In genomic region chr6:67952948-67953347, GRCh38 we compare ENCODE assay signal across 21 cellular contexts.
"Had no signal": no experiment of that assay in that cellular context is flagged by ENCODE, and none has a peak within 500 bp of the region (broad histone marks: within the 10 kb centered on the region; RNA-seq: fewer than 3 reads in every experiment).

No MANE protein-coding gene starts in this region.

- DNase-seq: activated CD4-positive, alpha-beta T cell treated with anti-CD3 and anti-CD28 coated beads, Interleukin-2, amount 10 ng/mL, durations not matched to agents 24 days and 14 days; activated CD8-positive, alpha-beta T cell treated with anti-CD3 and anti-CD28 coated beads for 36 hours; activated naive CD4-positive, alpha-beta T cell treated with anti-CD3 and anti-CD28 coated beads for 36 hours; activated naive CD8-positive, alpha-beta T cell treated with anti-CD3 and anti-CD28 coated beads, Interleukin-2, amount 50 U/mL, for 24 hours; activated T-cell treated with anti-CD3 and anti-CD28 coated beads, Interleukin-2, amount 50 U/mL, for 24 hours; anterior cingulate cortex; erythroblast; foreskin melanocyte; hypothalamus; lower lobe of right lung; nephron progenitor cell; nucleus accumbens; posterior cingulate gyrus; stimulated activated naive B cell treated with anti-CD40 and anti-IgM and Interleukin-4, amounts not matched to agents 10 μg/mL and 1 μg/mL and 100 μg/mL, for 72 hours; T-helper 2 cell; upper lobe of left lung had no signal

- H3K36me3 ChIP-seq: lower lobe of right lung, thoracic aorta, upper lobe of left lung had no signal

- H3K4me3 ChIP-seq: coronary artery, lower lobe of right lung, thoracic aorta, upper lobe of left lung had no signal

- H3K27ac Mint-ChIP-seq: activated CD4-positive, alpha-beta T cell treated with anti-CD3 and anti-CD28 coated beads, Interleukin-2, amount 10 ng/mL, durations not matched to agents 24 days and 14 days; activated CD8-positive, alpha-beta T cell treated with anti-CD3 and anti-CD28 coated beads for 36 hours; activated naive CD4-positive, alpha-beta T cell treated with anti-CD3 and anti-CD28 coated beads for 36 hours; activated naive CD8-positive, alpha-beta T cell treated with anti-CD3 and anti-CD28 coated beads, Interleukin-2, amount 50 U/mL, for 24 hours; activated T-cell treated with anti-CD3 and anti-CD28 coated beads, Interleukin-2, amount 50 U/mL, for 24 hours; activated T-helper 2 cell treated with anti-CD3 and anti-CD28 coated beads, Interferon-gamma antibody, Interleukin-2, Interleukin-4, amounts not matched to agents 10 μg/mL and 5 μg/mL and 100 μg/mL, durations not matched to agents 14 hours and 24 hours and 36 hours; brain; mesothelial cell of epicardium; nephron progenitor cell; stimulated activated naive B cell treated with anti-CD40 and anti-IgM and Interleukin-4, amounts not matched to agents 10 μg/mL and 1 μg/mL and 100 μg/mL, for 72 hours had no signal

- H3K27me3 ChIP-seq: upper lobe of left lung had no signal

- H3K36me3 Mint-ChIP-seq: brain; mesothelial cell of epicardium; stimulated activated naive B cell treated with anti-CD40 and anti-IgM and Interleukin-4, amounts not matched to agents 10 μg/mL and 1 μg/mL and 100 μg/mL, for 72 hours had no signal

- ATAC-seq: activated CD8-positive, alpha-beta T cell treated with anti-CD3 and anti-CD28 coated beads for 36 hours; activated naive CD8-positive, alpha-beta T cell treated with anti-CD3 and anti-CD28 coated beads, Interleukin-2, amount 50 U/mL, for 24 hours; lower lobe of right lung; stimulated activated naive B cell treated with anti-CD40 and anti-IgM and Interleukin-4, amounts not matched to agents 10 μg/mL and 1 μg/mL and 100 μg/mL, for 72 hours had no signal

- H3K27ac ChIP-seq: coronary artery, lower lobe of right lung, thoracic aorta, upper lobe of left lung had no signal
